Comparison of ENCODE assay signal across 1 cellular context in the genomic region with DNA sequence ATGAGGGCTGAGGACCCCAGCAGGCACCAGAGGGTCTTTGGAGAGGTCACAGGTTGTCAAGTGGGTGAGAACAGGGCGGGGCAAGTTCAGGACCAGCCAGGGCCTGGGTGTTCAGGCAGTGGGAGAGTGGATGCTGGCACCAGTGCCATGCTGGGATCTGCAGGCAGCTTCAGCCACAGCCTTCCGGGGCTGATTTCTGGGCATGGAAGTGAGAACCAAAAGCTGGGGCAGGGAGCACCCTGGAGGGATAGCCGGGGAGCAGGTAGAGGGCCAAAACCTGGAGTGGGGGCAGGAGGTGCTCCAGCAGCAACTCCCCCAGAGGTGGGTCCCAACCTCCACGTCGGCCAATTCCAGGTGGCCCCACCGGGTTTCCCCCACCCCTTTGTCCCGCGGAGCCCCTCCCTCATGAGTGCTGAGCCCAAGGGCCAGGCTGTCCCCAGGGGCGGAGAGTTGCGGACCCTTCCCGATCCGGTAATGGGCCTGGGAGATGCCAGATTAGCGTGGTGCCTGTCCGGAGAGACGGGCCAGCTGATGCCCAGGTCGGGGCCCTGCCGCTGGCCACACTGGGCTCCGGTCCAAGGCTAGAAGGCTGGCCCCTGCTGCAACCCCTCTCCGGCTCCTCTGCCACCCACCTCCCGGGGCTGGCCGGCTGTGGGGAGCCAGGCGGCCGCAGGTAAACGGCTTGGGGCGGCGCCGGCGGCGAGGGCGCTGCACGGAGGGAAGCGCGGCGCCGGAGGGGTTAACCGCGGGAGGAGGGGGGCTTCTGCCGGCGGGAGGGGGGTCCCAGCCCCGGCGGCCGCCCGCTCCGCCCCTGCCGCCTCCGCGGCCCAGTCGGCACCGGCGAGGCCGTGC.
TF ChIP-seq lines count a peak whose summit lies in the region.

KCNK4 (plus strand) TSS at position 409 of the 852 bp plus-strand sequence. CDS start 1,717 bp downstream, outside the sequence.

TF ChIP-seq in SK-N-SH, 30 proteins besides CTCF, POLR2A, EP300 and RAD21:
- TF ChIP-seq MEF2A (IDR thresholded peaks at IDR 0.05; ENCODE audit: borderline replicate concordance, low read depth) (no peak), PBX3 (IDR thresholded peaks at IDR 0.05) (no peak), SIN3A (IDR thresholded peaks at IDR 0.05; ENCODE audit: borderline replicate concordance, low read depth, low read length) (no peak), RCOR1 (IDR thresholded peaks at IDR 0.05; ENCODE audit: low read length) (no peak), GATA2 (CRISPR knock-in tag; IDR thresholded peaks at IDR 0.05) (0 out of 2 replicates have a peak, but pooled peaks have one; percentile 50)
